11 cellular contexts compared by ENCODE assay signal in genomic region chr14:93085916-93086315, GRCh38. TPM values are rescaled to one million over a fixed set of nuclear protein-coding genes. Genes with fewer than 3 reads are reported as not detected.
DNase-seq lines count a peak whose midpoint lies in the region; ATAC-seq and TF ChIP-seq lines count a peak whose summit lies in the region.
"Had no signal": no experiment of that assay in that cellular context is flagged by ENCODE, and none has a peak within 500 bp of the region (broad histone marks: within the 10 kb centered on the region; RNA-seq: fewer than 3 reads in every experiment).

No MANE protein-coding gene starts in this region.

- intact Hi-C loops in heart right ventricle (cut with DNase I) (no loop called here), sigmoid colon (cut with DNase I) (no loop called here)

- TF ChIP-seq CTCF in heart right ventricle (IDR thresholded peaks at IDR 0.05) (no peak), sigmoid colon (IDR thresholded peaks at IDR 0.05) (no peak)

- DNase-seq in NCI-H2081 (lab: John Stamatoyannopoulos, UW): peak; percentile 13 to 31
- DNase-seq in NCI-H2081 treated with DMSO at 0.1 percent for 48 hours (lab: John Stamatoyannopoulos, UW): no peak
- peak; percentile 32 for DNase-seq in SK-MEL-5 (ENCODE audit: low read depth, low spot score)
- DNase-seq in heart right ventricle: no peak
- DNase-seq in sigmoid colon: no peak
- DNase-seq in NCI-H1930 (lab: John Stamatoyannopoulos, UW): no peak
- DNase-seq: activated CD4-positive, alpha-beta T cell treated with anti-CD3 and anti-CD28 coated beads, Interleukin-2, amount 10 ng/mL, durations not matched to agents 24 days and 14 days; mucosa of descending colon; NCI-H2171 had no signal

- TF ChIP-seq EP300 in sigmoid colon (IDR thresholded peaks at IDR 0.05): no peak

- in situ Hi-C loops in SK-MEL-5 (cut with HindIII; ENCODE audit: low pct_unique_long_range_greater_than_20kb, low sequenced_read_pairs): no loop called here

- H3K4me1 ChIP-seq in heart right ventricle (peaks cover 22 to 89% (median 66%) of the 10 kb centered on the region in 9 donors), sigmoid colon (peaks cover 0 to 69% (median 56%) of the 10 kb centered on the region in 4 donors)

- H3K27ac ChIP-seq in heart right ventricle (peak overlapping the region in 9 of 10 donors; percentile 65 to 81 (median 74)), sigmoid colon (peak overlapping the region in 3 of 4 donors; percentile 5 to 67 (median 13))

- TF ChIP-seq POLR2A in sigmoid colon (IDR thresholded peaks at IDR 0.05): no peak

- peaks cover 0 to 5% (median 0%) of the 10 kb centered on the region in 11 donors for H3K9me3 ChIP-seq in heart right ventricle
- H3K9me3 ChIP-seq in sigmoid colon: no peaks in the 10 kb centered on the region
- H3K9me3 ChIP-seq: mucosa of descending colon had no signal

- H3K27me3 ChIP-seq in heart right ventricle (no peaks in the 10 kb centered on the region), sigmoid colon (no peaks in the 10 kb centered on the region)

- H3K36me3 ChIP-seq in heart right ventricle: no peaks in the 10 kb centered on the region
- H3K36me3 ChIP-seq in sigmoid colon: no peaks in the 10 kb centered on the region

- WGBS in heart right ventricle, 2 donors: 42 to 59% methylated on average over 3 of the region's 3 CpGs
- WGBS in sigmoid colon, 2 donors: 74 to 82% methylated on average over 3 of the region's 3 CpGs

- ATAC-seq in heart right ventricle (peak in 7 of 8 donors; percentile 24 to 61 (median 40)), HG02798 (IDR thresholded peaks at IDR 0.05; ENCODE audit: poor library complexity, unreplicated experiment) (no peak), GM21390 (IDR thresholded peaks at IDR 0.05; ENCODE audit: unreplicated experiment) (no peak)
- ATAC-seq: mucosa of descending colon had no signal

- no peak overlapping the region for H3K4me3 ChIP-seq in heart right ventricle
- H3K4me3 ChIP-seq in sigmoid colon: no peak overlapping the region
- H3K4me3 ChIP-seq: mucosa of descending colon had no signal

RNA-seq across cellular contexts. Expression of gene ITPK1, which starts 29.8 kb away (rescaled TPM):
- 45.2 and 45.6 TPM in 2 replicates for total RNA-seq in SK-MEL-5 (2014; rRNA removed; shearing (Covaris generic))
- polyA plus RNA-seq in SK-MEL-5 (2015; cell fraction: cytosol; rRNA removed): 72.6 and 73.8 TPM in 2 replicates
- 37.9 and 60.8 TPM in 2 replicates for polyA plus RNA-seq in SK-MEL-5 (2015; cell fraction: nucleus; rRNA removed)
- total RNA-seq in heart right ventricle (100 to 1,000 TPM in 3 of 10 donors, 10 to 100 TPM in 7; 67.5 to 152 (median 92.7) TPM), sigmoid colon (10 to 100 TPM; 39.8 to 68.8 (median 54.3) TPM)
- polyA plus RNA-seq in heart right ventricle (100 to 1,000 TPM in 1 of 2 donors, 10 to 100 TPM in 1; 47.1 to 108 TPM), sigmoid colon (10 to 100 TPM; 55.3 to 75.4 (median 71.2) TPM)

Comparison
In these comparisons a context has a peak if more than half of its experiments do, and no peak if none do; other contexts are left out.
1. DNase-seq: peak in NCI-H2081 (2 of 2) and SK-MEL-5 (single experiment); none in NCI-H2081 treated with DMSO at 0.1 percent for 48 hours (single experiment), heart right ventricle (0 of 2), sigmoid colon (single experiment) and NCI-H1930 (0 of 2).
2. ATAC-seq: peak in heart right ventricle (7 of 8); none in HG02798 (single experiment) and GM21390 (single experiment).